In the genomic region with DNA sequence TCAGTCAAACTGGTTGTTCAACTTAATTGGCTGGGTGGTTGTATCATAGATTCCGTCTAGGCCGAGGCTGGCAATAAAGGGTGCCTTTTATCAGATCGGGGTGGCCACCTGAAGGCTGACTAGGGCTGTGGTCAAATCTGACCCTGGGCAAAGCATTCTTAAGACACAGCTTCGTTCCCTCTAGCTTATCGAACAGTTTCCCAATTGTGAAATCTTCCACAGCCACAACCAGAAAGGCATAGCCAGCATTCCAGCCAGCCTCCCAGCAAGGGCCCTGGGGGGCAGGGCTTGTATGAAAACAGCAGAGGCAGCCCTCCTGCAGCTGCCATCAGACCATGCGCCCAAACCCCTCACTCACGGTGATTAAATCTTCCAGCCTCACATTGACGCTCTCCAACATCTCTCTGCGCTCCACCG, we compare ENCODE assay signal across 18 cellular contexts. TPM values are rescaled to one million over a fixed set of nuclear protein-coding genes. Genes with fewer than 3 reads are reported as not detected.
DNase-seq lines count a peak whose midpoint lies in the region; ATAC-seq and TF ChIP-seq lines count a peak whose summit lies in the region.
"Had no signal": no experiment of that assay in that cellular context is flagged by ENCODE, and none has a peak within 500 bp of the region (broad histone marks: within the 10 kb centered on the region; RNA-seq: fewer than 3 reads in every experiment).

No MANE protein-coding gene starts in this region.

- ATAC-seq in GM21423 (IDR thresholded peaks at IDR 0.05; ENCODE audit: unreplicated experiment) (no peak), HG02973 (IDR thresholded peaks at IDR 0.05; ENCODE audit: unreplicated experiment) (no peak)
- ATAC-seq: activated naive CD8-positive, alpha-beta T cell treated with anti-CD3 and anti-CD28 coated beads, Interleukin-2, amount 50 U/mL, for 24 hours; foreskin keratinocyte; pancreas; Right ventricle myocardium inferior had no signal

- DNase-seq in A172 (ENCODE audit: low spot score) (peak; percentile 17), GM03348 (ENCODE audit: low spot score) (peak; percentile 24), adipocyte (ENCODE audit: low read depth) (peak; percentile 54), kidney epithelial cell (ENCODE audit: low read depth) (peak; percentile 47), NCI-H446 treated with DMSO at 0.1 percent for 48 hours (lab: John Stamatoyannopoulos, UW) (no peak)
- no peak for DNase-seq in activated CD4-positive, alpha-beta T cell treated with anti-CD3 and anti-CD28 coated beads, Interleukin-2, amount 50 U/mL, for 4 hours
- DNase-seq: activated naive CD8-positive, alpha-beta T cell treated with anti-CD3 and anti-CD28 coated beads, Interleukin-2, amount 50 U/mL, for 24 hours; foreskin keratinocyte; NCI-H1436 treated with DMSO at 0.1 percent for 48 hours; NCI-H526; pancreas had no signal

- H3K4me1 ChIP-seq in adipocyte (ENCODE audit: control insufficient read depth, insufficient read depth, low read length), result no peaks in the 10 kb centered on the region
- H3K4me1 ChIP-seq: foreskin keratinocyte, pancreas, vagina had no signal

- no peak for TF ChIP-seq CTCF in kidney epithelial cell (IDR thresholded peaks at IDR 0.05; ENCODE audit: insufficient read depth, low read length, poor library complexity, severe bottlenecking)

- H3K36me3 ChIP-seq in adipocyte (ENCODE audit: control insufficient read depth, insufficient read depth, low read length, severe bottlenecking) (no peaks in the 10 kb centered on the region), kidney epithelial cell (ENCODE audit: control insufficient read depth, insufficient read depth, low read length) (no peaks in the 10 kb centered on the region)
- H3K36me3 ChIP-seq: HAP-1, pancreas, vagina had no signal

- H3K27me3 ChIP-seq in adipocyte (replicated peaks; ENCODE audit: control insufficient read depth, insufficient read depth, low read length), result peaks cover 8% of the 10 kb centered on the region
- H3K27me3 ChIP-seq in kidney epithelial cell (ENCODE audit: control insufficient read depth, insufficient read depth, low read length), result no peaks in the 10 kb centered on the region
- H3K27me3 ChIP-seq: foreskin keratinocyte, pancreas, vagina had no signal

- no peak overlapping the region for H3K4me3 ChIP-seq in adipocyte (ENCODE audit: low read length)
- no peak overlapping the region for H3K4me3 ChIP-seq in kidney epithelial cell (ENCODE audit: low read depth, low read length)
- H3K4me3 ChIP-seq: HAP-1, pancreas, vagina had no signal

- no peak overlapping the region for H3K9ac ChIP-seq in adipocyte (ENCODE audit: low read length)

- peaks cover 2% of the 10 kb centered on the region for H3K9me3 ChIP-seq in adipocyte (ENCODE audit: control insufficient read depth, low read length)
- H3K9me3 ChIP-seq: HAP-1, pancreas, vagina had no signal

RNA-seq across cellular contexts. Expression of a gene that starts 42.5 kb away (rescaled TPM):
- not detected in 2 replicates for total RNA-seq in A172 (2014; rRNA removed; shearing (Covaris generic))
- not detected in 2 replicates for total RNA-seq in kidney epithelial cell
- total RNA-seq: dermis microvascular lymphatic vessel endothelial cell, foreskin keratinocyte, liver, Right ventricle myocardium inferior, vagina had no signal

RNA-seq across cellular contexts. Expression of a gene that starts 42.7 kb away (rescaled TPM):
- 1.3 and 1.5 TPM in 2 replicates for total RNA-seq in A172 (2014; rRNA removed; shearing (Covaris generic))
- total RNA-seq in kidney epithelial cell, result 0.07 and 0.88 TPM in 2 replicates
- total RNA-seq: liver, Right ventricle myocardium inferior had no signal

RNA-seq across cellular contexts. Expression of a gene that starts 54.2 kb away (rescaled TPM):
- not detected in 2 replicates for total RNA-seq in A172 (2014; rRNA removed; shearing (Covaris generic))
- 0.89 TPM in 1 of 2 replicates, not detected in the other for total RNA-seq in kidney epithelial cell
- total RNA-seq: dermis microvascular lymphatic vessel endothelial cell, foreskin keratinocyte, Right ventricle myocardium inferior, vagina had no signal

Comparison
In these comparisons a context has a peak if more than half of its experiments do, and no peak if none do; other contexts are left out.
1. DNase-seq: peak in A172 (single experiment), GM03348 (single experiment), adipocyte (single experiment) and kidney epithelial cell (single experiment); none in NCI-H446 treated with DMSO at 0.1 percent for 48 hours (single experiment) and activated CD4-positive, alpha-beta T cell treated with anti-CD3 and anti-CD28 coated beads, Interleukin-2, amount 50 U/mL, for 4 hours (0 of 2).